In the genomic region with DNA sequence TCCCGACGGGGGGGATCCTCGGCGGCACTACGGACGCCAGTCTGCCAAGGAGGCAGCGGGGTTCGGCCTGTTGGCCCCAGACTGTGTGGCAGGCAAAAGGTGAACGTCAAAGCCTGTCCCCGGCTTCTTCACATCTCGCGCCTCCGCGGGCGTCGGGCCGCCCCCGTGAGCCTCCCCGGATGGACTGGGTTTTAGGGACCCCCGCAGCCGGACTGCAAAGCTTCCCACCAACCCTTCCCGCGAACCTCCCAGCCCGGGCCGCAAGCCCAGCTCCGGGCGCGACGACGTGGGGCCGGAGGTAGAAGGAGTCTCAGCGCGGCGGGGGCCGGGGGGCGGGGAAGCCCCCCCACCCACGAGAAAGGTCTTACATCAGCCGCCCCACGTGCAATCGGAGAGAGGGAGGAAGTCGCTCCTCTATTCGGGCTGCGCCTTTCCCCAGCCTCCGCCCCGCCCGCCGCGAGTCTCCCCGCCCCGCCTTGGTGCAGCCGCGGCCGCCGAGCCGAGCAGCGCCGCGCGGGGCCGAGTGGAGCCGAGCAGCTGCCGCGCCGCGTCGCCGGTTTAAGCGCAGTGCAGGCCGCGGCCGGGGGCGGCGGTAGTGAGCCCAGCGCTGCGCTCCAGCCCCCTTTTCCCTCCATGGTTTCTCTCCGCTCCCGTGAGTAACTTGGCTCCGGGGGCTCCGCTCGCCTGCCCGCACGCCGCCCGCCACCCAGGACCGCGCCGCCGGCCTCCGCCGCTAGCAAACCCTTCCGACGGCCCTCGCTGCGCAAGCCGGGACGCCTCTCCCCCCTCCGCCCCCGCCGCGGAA, we compare ENCODE assay signal across 8 cellular contexts. TPM values are rescaled to one million over a fixed set of nuclear protein-coding genes. Genes with fewer than 3 reads are reported as not detected.
A peak's percentile ranks its signal among the peaks of the same experiment; 100 is the strongest.
DNase-seq lines count a peak whose midpoint lies in the region; ATAC-seq and TF ChIP-seq lines count a peak whose summit lies in the region.

TSS of gene ANP32B (plus strand) at position 623 of the 805 bp plus-strand sequence. CDS start 215 bp downstream, outside the sequence.

- peak within 1 kb of the TSS; percentile 94 for H4K8ac ChIP-seq in mesendoderm (ENCODE audit: low read depth, low read length)

- H3K4me3 ChIP-seq in HL-60 (replicated peaks; ENCODE audit: insufficient read depth, low read length) (peak within 1 kb of the TSS; percentile 51), mesendoderm (ENCODE audit: low read length) (peak within 1 kb of the TSS; percentile 94)

- DNase-seq in COLO668 (lab: John Stamatoyannopoulos, UW; ENCODE audit: unreplicated experiment) (peak; percentile 96), HL-60 (ENCODE audit: low read depth in 1 of 2, low spot score in 1 of 2) (peak; percentile 87 to 94), mesendoderm (peak; percentile 96)
- peak; percentile 87 for DNase-seq in NK-92 treated with Interleukin-12 subunit alpha and Interleukin-12 subunit beta, amount 100 ng/mL, for 24 hours (lab: John Stamatoyannopoulos, UW)
- peak; percentile 89 to 94 for DNase-seq in activated CD8-positive, alpha-beta memory T cell treated with anti-CD3 and anti-CD28 coated beads for 4 hours (ENCODE audit: low read depth in 2 of 2)
- DNase-seq in effector memory CD8-positive, alpha-beta T cell, result peak; percentile 87 to 92 (median 91)
- peak; percentile 95 for DNase-seq in stimulated activated CD8-positive, alpha-beta memory T cell treated with anti-CD3 and anti-CD28 coated beads, Interleukin-12 subunit alpha, Interleukin-12 subunit beta, amount 100 ng/mL, for 4 hours (ENCODE audit: low read depth)

- peak within 1 kb of the TSS; percentile 98 for H3K18ac ChIP-seq in mesendoderm (ENCODE audit: low read length)

- H2BK120ac ChIP-seq in mesendoderm (ENCODE audit: low read depth, low read length), result peak within 1 kb of the TSS; percentile 98

- H3K27ac ChIP-seq in HL-60 (replicated peaks) (peak within 1 kb of the TSS; percentile 100), mesendoderm (ENCODE audit: low read depth, low read length) (peak within 1 kb of the TSS; percentile 99)

- peak within 1 kb of the TSS; percentile 77 to 79 for H3K4me3 Mint-ChIP-seq in effector memory CD8-positive, alpha-beta T cell

- H3K79me1 ChIP-seq in mesendoderm (ENCODE audit: low read length), result peaks cover 6% of the 10 kb centered on the region

- H3K36me3 ChIP-seq in mesendoderm (ENCODE audit: control insufficient read depth, insufficient read depth, low read length), result no peaks in the 10 kb centered on the region

- H3K4me1 Mint-ChIP-seq in effector memory CD8-positive, alpha-beta T cell (ENCODE audit: low read depth in 2 of 2), result peaks cover 19 to 35% of the 10 kb centered on the region in 2 donors

- WGBS in mesendoderm (ENCODE audit: extremely low coverage, insufficient coverage, low lambda C conversion rate), result no CpG with 5 or more reads among the region's 100 CpGs

- H3K27ac Mint-ChIP-seq in effector memory CD8-positive, alpha-beta T cell, result peak within 1 kb of the TSS; percentile 77 to 85

- H3K4ac ChIP-seq in mesendoderm (ENCODE audit: low read depth, low read length), result peak within 1 kb of the TSS; percentile 94

- H3K36me3 Mint-ChIP-seq in effector memory CD8-positive, alpha-beta T cell (ENCODE audit: insufficient read depth), result peaks cover 18% of the 10 kb centered on the region

- H2AK5ac ChIP-seq in mesendoderm (ENCODE audit: low read length), result no peak within 1 kb of the TSS

- H2BK15ac ChIP-seq in mesendoderm (replicated peaks; ENCODE audit: low read depth), result no peak within 1 kb of the TSS

- ATAC-seq in GM19455 (IDR thresholded peaks at IDR 0.05; ENCODE audit: unreplicated experiment), result peak; percentile 62
- ATAC-seq in effector memory CD8-positive, alpha-beta T cell (replicated peaks), result peak; percentile 76

- peak within 1 kb of the TSS; percentile 100 for H3K9ac ChIP-seq in mesendoderm (ENCODE audit: low read length)

- H3K79me2 ChIP-seq in mesendoderm (ENCODE audit: control insufficient read depth, insufficient read depth, low read length), result peaks cover 37% of the 10 kb centered on the region

- H2BK5ac ChIP-seq in mesendoderm (ENCODE audit: low read length), result peak within 1 kb of the TSS; percentile 95

- peak within 1 kb of the TSS; percentile 80 for H3K4me2 ChIP-seq in mesendoderm (ENCODE audit: low read length)

- peak within 1 kb of the TSS; percentile 100 for H3K56ac ChIP-seq in mesendoderm (ENCODE audit: low read length)

- H3K23ac ChIP-seq in mesendoderm (ENCODE audit: low read length), result peak within 1 kb of the TSS; percentile 98

- H3K27me3 Mint-ChIP-seq in effector memory CD8-positive, alpha-beta T cell, result no peaks in the 10 kb centered on the region

- H3K27me3 ChIP-seq in HL-60 (ENCODE audit: insufficient read depth, poor library complexity, severe bottlenecking), result no peaks in the 10 kb centered on the region
- H3K27me3 ChIP-seq in mesendoderm (ENCODE audit: insufficient read depth, low read length, poor library complexity), result peaks cover 26% of the 10 kb centered on the region

- H4K5ac ChIP-seq in mesendoderm (ENCODE audit: low read length), result no peak within 1 kb of the TSS

- H3K9me3 Mint-ChIP-seq in effector memory CD8-positive, alpha-beta T cell, result no peaks in the 10 kb centered on the region

- TF ChIP-seq CTCF in HL-60 (IDR thresholded peaks at IDR 0.05; ENCODE audit: insufficient read depth, low read length), result peak; percentile 67

- H3K4me1 ChIP-seq in mesendoderm (ENCODE audit: control insufficient read depth, low read depth, low read length), result peaks cover 6% of the 10 kb centered on the region

RNA-seq across cellular contexts. Expression of gene ANP32B, which starts in this region (rescaled TPM):
- 281 TPM for polyA plus RNA-seq in mesendoderm (2013, experiment 1 of 2)
- polyA plus RNA-seq in mesendoderm (2013, experiment 2 of 2), result 283 TPM

Comparison
In these comparisons a context has a peak if more than half of its experiments do, and no peak if none do; other contexts are left out.
1. Peak in every context shown above with its lines: DNase-seq, ATAC-seq, H3K4me3 ChIP-seq and H3K27ac ChIP-seq.